Comparison of ENCODE assay signal across 1 cellular context in the genomic region with DNA sequence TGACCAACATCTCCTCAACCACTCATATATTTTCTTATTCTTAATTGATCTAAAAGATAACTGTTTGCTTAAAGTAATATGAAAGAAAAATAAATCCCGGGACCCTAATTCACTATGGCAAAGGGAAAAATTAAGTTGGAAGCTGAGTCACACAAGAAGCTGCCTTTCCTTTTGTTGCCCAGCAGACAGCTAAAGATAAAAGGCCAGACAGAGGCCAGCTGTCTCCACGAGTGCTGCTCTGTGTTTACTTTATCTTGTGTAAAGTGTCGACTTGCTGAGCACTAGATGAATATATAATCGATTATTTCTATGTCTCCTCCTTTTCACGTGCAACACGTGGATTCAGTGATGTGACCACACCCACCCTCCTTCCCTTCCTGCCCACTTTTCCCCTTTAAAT.
TF ChIP-seq lines count a peak whose summit lies in the region.

No MANE protein-coding gene starts in this region.

TF ChIP-seq in IMR-90, 13 proteins besides CTCF, POLR2A, EP300 and RAD21 (continued from another document):
- TF ChIP-seq, protein P1, sequence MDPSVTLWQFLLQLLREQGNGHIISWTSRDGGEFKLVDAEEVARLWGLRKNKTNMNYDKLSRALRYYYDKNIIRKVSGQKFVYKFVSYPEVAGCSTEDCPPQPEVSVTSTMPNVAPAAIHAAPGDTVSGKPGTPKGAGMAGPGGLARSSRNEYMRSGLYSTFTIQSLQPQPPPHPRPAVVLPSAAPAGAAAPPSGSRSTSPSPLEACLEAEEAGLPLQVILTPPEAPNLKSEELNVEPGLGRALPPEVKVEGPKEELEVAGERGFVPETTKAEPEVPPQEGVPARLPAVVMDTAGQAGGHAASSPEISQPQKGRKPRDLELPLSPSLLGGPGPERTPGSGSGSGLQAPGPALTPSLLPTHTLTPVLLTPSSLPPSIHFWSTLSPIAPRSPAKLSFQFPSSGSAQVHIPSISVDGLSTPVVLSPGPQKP (IDR thresholded peaks at IDR 0.05; ENCODE audit: borderline replicate concordance, low read depth, low read length): no peak
- TF ChIP-seq, protein P2, sequence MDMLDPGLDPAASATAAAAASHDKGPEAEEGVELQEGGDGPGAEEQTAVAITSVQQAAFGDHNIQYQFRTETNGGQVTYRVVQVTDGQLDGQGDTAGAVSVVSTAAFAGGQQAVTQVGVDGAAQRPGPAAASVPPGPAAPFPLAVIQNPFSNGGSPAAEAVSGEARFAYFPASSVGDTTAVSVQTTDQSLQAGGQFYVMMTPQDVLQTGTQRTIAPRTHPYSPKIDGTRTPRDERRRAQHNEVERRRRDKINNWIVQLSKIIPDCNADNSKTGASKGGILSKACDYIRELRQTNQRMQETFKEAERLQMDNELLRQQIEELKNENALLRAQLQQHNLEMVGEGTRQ (IDR thresholded peaks at IDR 0.05; ENCODE audit: low read depth, low read length): no peak
